1 cellular context compared by ENCODE assay signal in genomic region chr9:94945191-94946144, GRCh38.
TF ChIP-seq lines count a peak whose summit lies in the region.

No MANE protein-coding gene starts in this region.

TF ChIP-seq in GM12878, 131 proteins besides CTCF, POLR2A, EP300 and RAD21 (continued from another document):
- TF ChIP-seq IRF3 (IDR thresholded peaks at IDR 0.05), result no peak
